ENCODE assay signal across 21 cellular contexts in genomic region chr4:1572964-1573720, GRCh38.
DNase-seq lines count a peak whose midpoint lies in the region; ATAC-seq, FAIRE-seq and TF ChIP-seq lines count a peak whose summit lies in the region.
"Had no signal": no experiment of that assay in that cellular context is flagged by ENCODE, and none has a peak within 500 bp of the region (broad histone marks: within the 10 kb centered on the region; RNA-seq: fewer than 3 reads in every experiment).

No MANE protein-coding gene starts in this region.

- no peak for TF ChIP-seq CTCF in Caco-2 (IDR thresholded peaks at IDR 0.05; ENCODE audit: insufficient read depth in 1 of 2, low read depth in 1 of 2, low read length in 1 of 2, severe bottlenecking in 1 of 2, unreplicated experiment in 1 of 2)
- TF ChIP-seq CTCF in HEK293 (tag by site-specific recombination; IDR thresholded peaks at IDR 0.05), result no peak
- TF ChIP-seq CTCF in bronchial epithelial cell (IDR thresholded peaks at IDR 0.05; ENCODE audit: insufficient read depth, low read length, severe bottlenecking), result no peak
- no peak for TF ChIP-seq CTCF in neural progenitor cell (IDR thresholded peaks at IDR 0.05)
- no peak for TF ChIP-seq CTCF in PC-9 (conservative IDR thresholded peaks at IDR 0.05)

- no peaks in the 10 kb centered on the region for H3K9me3 Mint-ChIP-seq in Caco-2 (ENCODE audit: unreplicated experiment)
- H3K9me3 Mint-ChIP-seq in neural progenitor cell, result no peaks in the 10 kb centered on the region
- peaks cover 3% of the 10 kb centered on the region for H3K9me3 Mint-ChIP-seq in stimulated activated effector memory CD8-positive, alpha-beta T cell treated with anti-CD3 and anti-CD28 coated beads, Interleukin-12 subunit alpha, Interleukin-12 subunit beta, amount 100 ng/mL, for 72 hours

- H3K36me3 Mint-ChIP-seq in Caco-2 (ENCODE audit: insufficient read depth, unreplicated experiment), result no peaks in the 10 kb centered on the region
- H3K36me3 Mint-ChIP-seq in neural progenitor cell, result no peaks in the 10 kb centered on the region
- no peaks in the 10 kb centered on the region for H3K36me3 Mint-ChIP-seq in stimulated activated effector memory CD8-positive, alpha-beta T cell treated with anti-CD3 and anti-CD28 coated beads, Interleukin-12 subunit alpha, Interleukin-12 subunit beta, amount 100 ng/mL, for 72 hours

- H3K9ac ChIP-seq in neural progenitor cell, result no peak overlapping the region
- H3K9ac ChIP-seq: GM23248 had no signal

- no TSS peak for BruUV-seq in Caco-2 (replicated peaks; lab: Mats Ljungman, UMichigan)
- BruUV-seq in PC-9 (replicated peaks; lab: Mats Ljungman, UMichigan), result no TSS peak

- no peak overlapping the region for H3K27ac ChIP-seq in HEK293 (ENCODE audit: extremely low read depth, low read depth, low read length)
- H3K27ac ChIP-seq in neural progenitor cell, result no peak overlapping the region
- no peak overlapping the region for H3K27ac ChIP-seq in PC-9
- H3K27ac ChIP-seq: GM23248, SJCRH30 had no signal

- H3K4me3 ChIP-seq in Caco-2 (ENCODE audit: low read depth, low read length), result no peak overlapping the region
- H3K4me3 ChIP-seq in HEK293 (ENCODE audit: low read depth, low read length), result no peak overlapping the region
- H3K4me3 ChIP-seq in bronchial epithelial cell (ENCODE audit: low read depth, low read length), result no peak overlapping the region
- no peak overlapping the region for H3K4me3 ChIP-seq in neural progenitor cell
- H3K4me3 ChIP-seq in PC-9, result no peak overlapping the region
- H3K4me3 ChIP-seq: GM23248, SJCRH30 had no signal

- H3K79me2 ChIP-seq in neural progenitor cell (ENCODE audit: low read depth), result no peaks in the 10 kb centered on the region
- no peaks in the 10 kb centered on the region for H3K79me2 ChIP-seq in PC-9 (ENCODE audit: low read depth)

- H3K27me3 ChIP-seq in Caco-2 (replicated peaks; ENCODE audit: control insufficient read depth, insufficient read depth, low read length) (no peaks in the 10 kb centered on the region), bronchial epithelial cell (ENCODE audit: control insufficient read depth, insufficient read depth, low read length) (no peaks in the 10 kb centered on the region), neural progenitor cell (peaks cover 7% of the 10 kb centered on the region), PC-9 (ENCODE audit: insufficient read depth, low read depth) (peaks cover 36% of the 10 kb centered on the region)
- H3K27me3 ChIP-seq: SJCRH30 had no signal

- H3K4me3 Mint-ChIP-seq in Caco-2 (ENCODE audit: unreplicated experiment) (peak overlapping the region; percentile 4), neural progenitor cell (peak overlapping the region; percentile 6)
- no peak overlapping the region for H3K4me3 Mint-ChIP-seq in stimulated activated effector memory CD8-positive, alpha-beta T cell treated with anti-CD3 and anti-CD28 coated beads, Interleukin-12 subunit alpha, Interleukin-12 subunit beta, amount 100 ng/mL, for 72 hours
- H3K4me3 Mint-ChIP-seq: CD14-positive monocyte had no signal

- peak; percentile 60 for FAIRE-seq in bronchial epithelial cell (lab: Jason Lieb, UNC)

- ATAC-seq in HG02759 (IDR thresholded peaks at IDR 0.05; ENCODE audit: unreplicated experiment), result no peak
- no peak for ATAC-seq in stimulated activated effector memory CD8-positive, alpha-beta T cell treated with anti-CD3 and anti-CD28 coated beads, Interleukin-12 subunit alpha, Interleukin-12 subunit beta, amount 100 ng/mL, for 72 hours

- no peaks in the 10 kb centered on the region for H3K27me3 Mint-ChIP-seq in Caco-2 (ENCODE audit: insufficient read depth, unreplicated experiment)
- H3K27me3 Mint-ChIP-seq in neural progenitor cell (ENCODE audit: insufficient read depth, low read depth), result peaks cover 16% of the 10 kb centered on the region

- peaks cover 8% of the 10 kb centered on the region for H3K4me1 Mint-ChIP-seq in Caco-2 (ENCODE audit: low read depth, unreplicated experiment)
- peaks cover 40% of the 10 kb centered on the region for H3K4me1 Mint-ChIP-seq in neural progenitor cell
- H3K4me1 Mint-ChIP-seq in stimulated activated effector memory CD8-positive, alpha-beta T cell treated with anti-CD3 and anti-CD28 coated beads, Interleukin-12 subunit alpha, Interleukin-12 subunit beta, amount 100 ng/mL, for 72 hours, result peaks cover 13% of the 10 kb centered on the region
- H3K4me1 Mint-ChIP-seq: CD14-positive monocyte had no signal

- intact Hi-C loops in Caco-2 (cut with micrococcal nuclease; ENCODE audit: unreplicated experiment), result no loop called here
- intact Hi-C loops in PC-9 (cut with micrococcal nuclease; ENCODE audit: unreplicated experiment), result no loop called here

- H4K20me1 ChIP-seq in neural progenitor cell (ENCODE audit: low read depth), result peaks cover 10% of the 10 kb centered on the region
- H4K20me1 ChIP-seq in PC-9 (ENCODE audit: insufficient read depth), result no peaks in the 10 kb centered on the region

- POLR2A ChIA-PET in Caco-2 (lab: Charles Lee) (no interaction called here), HEK293 (lab: Yijun Ruan, JAX) (no interaction called here), PC-9 (lab: Charles Lee; ENCODE audit: unreplicated experiment) (interaction anchor here (0.7 kb wide), 1 partner anchor 831 kb away, joined by 7 read pairs; no protein-coding TSS in a partner anchor)

- DNase-seq in Caco-2 (no peak), bronchial epithelial cell (ENCODE audit: low read depth) (no peak), neural progenitor cell (ENCODE audit: low spot score) (no peak), middle frontal gyrus (ENCODE audit: extremely low spot score, low spot score) (no peak), PC-9 (no peak)
- DNase-seq in stimulated activated effector memory CD8-positive, alpha-beta T cell treated with anti-CD3 and anti-CD28 coated beads, Interleukin-12 subunit alpha, Interleukin-12 subunit beta, amount 100 ng/mL, for 72 hours (ENCODE audit: low spot score in 2 of 2), result no peak
- DNase-seq: AML-193; COR-L47; EL; MV-4-11; NCI-H1417 treated with DMSO at 0.1 percent for 48 hours; NCI-H1930; NCI-H2171; NCI-H446; NCI-H69; NK-92 treated with Interleukin-12 subunit alpha and Interleukin-12 subunit beta, amount 100 ng/mL, for 24 hours; SJCRH30 had no signal

- H2AFZ ChIP-seq in neural progenitor cell (replicated peaks) (no peak overlapping the region), PC-9 (no peak overlapping the region)
- H2AFZ ChIP-seq: GM23248 had no signal

- H3K4me1 ChIP-seq in Caco-2 (0 out of 2 replicates have a peak, but pooled peaks cover 3% of the 10 kb centered on the region), HEK293 (ENCODE audit: control insufficient read depth, insufficient read depth, low read length) (0 out of 2 replicates have a peak, but pooled peaks cover 2% of the 10 kb centered on the region), neural progenitor cell (peaks cover 26% of the 10 kb centered on the region), PC-9 (replicated peaks; ENCODE audit: insufficient read depth) (no peaks in the 10 kb centered on the region)
- H3K4me1 ChIP-seq: SJCRH30 had no signal

- CTCF ChIA-PET in Caco-2 (lab: Charles Lee) (interaction anchor here (0.7 kb wide), 1 partner anchor 10 kb away, joined by 3 read pairs; no protein-coding TSS in a partner anchor), HEK293 (lab: Yijun Ruan, JAX) (interaction anchor here (0.6 to 1.1 kb wide), 2 partner anchors 8 to 24 kb away, joined by 3 to 5 read pairs; no protein-coding TSS in a partner anchor), PC-9 (lab: Charles Lee) (no interaction called here)

- H3K36me3 ChIP-seq in Caco-2 (ENCODE audit: control insufficient read depth, insufficient read depth, low read length) (no peaks in the 10 kb centered on the region), HEK293 (ENCODE audit: control insufficient read depth in 2 of 2, insufficient read depth in 1 of 2, low read length in 2 of 2) (no peaks in the 10 kb centered on the region), bronchial epithelial cell (ENCODE audit: control insufficient read depth, insufficient read depth, low read length) (no peaks in the 10 kb centered on the region), neural progenitor cell (no peaks in the 10 kb centered on the region), PC-9 (ENCODE audit: low read depth) (no peaks in the 10 kb centered on the region)
- H3K36me3 ChIP-seq: SJCRH30 had no signal

- peaks cover 10% of the 10 kb centered on the region for H3F3A ChIP-seq in neural progenitor cell (ENCODE audit: low read depth)
- H3F3A ChIP-seq in PC-9 (ENCODE audit: insufficient read depth, low read depth), result no peaks in the 10 kb centered on the region

- no peak overlapping the region for H3K4me2 ChIP-seq in neural progenitor cell
- no peak overlapping the region for H3K4me2 ChIP-seq in PC-9

- H3K9me3 ChIP-seq in Caco-2 (no peaks in the 10 kb centered on the region), HEK293 (ENCODE audit: control insufficient read depth, insufficient read depth, low read depth, low read length) (no peaks in the 10 kb centered on the region), neural progenitor cell (ENCODE audit: low read depth) (no peaks in the 10 kb centered on the region), PC-9 (ENCODE audit: insufficient read depth, low read depth) (no peaks in the 10 kb centered on the region)
- H3K9me3 ChIP-seq: SJCRH30 had no signal

- H3K27ac Mint-ChIP-seq in Caco-2 (ENCODE audit: unreplicated experiment), result peak overlapping the region; percentile 7
- H3K27ac Mint-ChIP-seq in neural progenitor cell, result peak overlapping the region; percentile 8
- H3K27ac Mint-ChIP-seq in stimulated activated effector memory CD8-positive, alpha-beta T cell treated with anti-CD3 and anti-CD28 coated beads, Interleukin-12 subunit alpha, Interleukin-12 subunit beta, amount 100 ng/mL, for 72 hours, result no peak overlapping the region

- no peaks in the 10 kb centered on the region for H3K9me2 ChIP-seq in PC-9 (ENCODE audit: insufficient read depth)
